24 cellular contexts compared by ENCODE assay signal in the genomic region with DNA sequence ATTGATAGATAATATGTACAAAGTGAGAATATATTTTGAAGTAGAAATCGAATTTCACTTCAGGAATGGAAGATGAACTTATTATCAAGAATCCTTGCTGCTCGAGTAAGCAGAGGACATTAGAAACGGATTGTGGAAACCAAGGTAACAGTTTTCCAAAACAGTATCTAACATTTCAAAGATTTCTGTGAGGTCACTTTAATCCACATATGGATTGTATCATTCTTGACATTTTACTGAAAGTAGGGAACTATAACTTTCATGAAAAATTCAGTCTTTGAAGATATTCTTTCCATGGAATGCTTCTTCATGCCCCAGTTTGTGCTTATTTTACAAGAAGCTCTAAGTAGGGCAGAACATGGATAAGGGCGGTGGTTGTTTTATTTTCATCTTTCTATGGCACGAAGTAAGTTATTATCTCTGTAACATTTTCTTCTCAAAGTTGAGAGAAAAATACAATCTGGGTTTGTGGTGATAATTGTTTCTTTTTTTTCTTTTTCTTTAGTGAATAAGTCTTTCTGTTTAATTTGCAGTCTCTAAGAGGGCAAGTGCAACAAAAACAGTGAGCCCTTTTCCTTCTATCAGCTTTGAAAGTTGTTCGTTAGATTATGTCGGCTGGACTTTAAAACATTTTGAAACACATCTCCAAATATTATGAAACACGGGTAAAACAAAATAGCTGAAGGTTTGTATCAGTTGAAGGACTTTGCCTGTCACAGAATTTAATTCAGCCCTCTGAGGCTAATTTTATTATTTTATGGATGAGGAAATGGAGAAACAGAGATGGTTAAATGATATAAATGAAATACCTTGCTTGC.
DNase-seq lines count a peak whose midpoint lies in the region; ATAC-seq, FAIRE-seq and TF ChIP-seq lines count a peak whose summit lies in the region.
"Had no signal": no experiment of that assay in that cellular context is flagged by ENCODE, and none has a peak within 500 bp of the region (broad histone marks: within the 10 kb centered on the region; RNA-seq: fewer than 3 reads in every experiment).

No MANE protein-coding gene starts in this region.

- POLR2A ChIA-PET in HepG2 (lab: Yijun Ruan, JAX) = no interaction called here

- TF ChIP-seq POLR2A in HepG2 (IDR thresholded peaks at IDR 0.05; ENCODE audit: insufficient read depth in 1 of 2, low read depth in 2 of 2, low read length in 2 of 2) = no peak
- no peak for TF ChIP-seq POLR2A in esophagus muscularis mucosa (IDR thresholded peaks at IDR 0.05; ENCODE audit: low read depth)
- TF ChIP-seq POLR2A in gastroesophageal sphincter (IDR thresholded peaks at IDR 0.05) = no peak
- TF ChIP-seq POLR2A in testis (IDR thresholded peaks at IDR 0.05) = no peak

- BruUV-seq in HepG2 (replicated peaks; lab: Mats Ljungman, UMichigan) = no TSS peak

- intact Hi-C loops in HepG2 (cut with micrococcal nuclease; ENCODE audit: unreplicated experiment) (no loop called here), esophagus muscularis mucosa (cut with DNase I) (no loop called here), testis (cut with DNase I; ENCODE audit: low total_unique reads) (no loop called here)

- H3K36me3 ChIP-seq in liver (ENCODE audit: control insufficient read depth in 4 of 4, insufficient read depth in 3 of 4, low read depth in 1 of 4, low read length in 3 of 4) = no peaks in the 10 kb centered on the region
- no peaks in the 10 kb centered on the region for H3K36me3 ChIP-seq in HepG2 (replicated peaks in 1 of 2; ENCODE audit: control insufficient read depth in 1 of 2, insufficient read depth in 2 of 2, low read length in 2 of 2)
- H3K36me3 ChIP-seq in esophagus muscularis mucosa = no peaks in the 10 kb centered on the region
- H3K36me3 ChIP-seq in gastroesophageal sphincter = no peaks in the 10 kb centered on the region
- H3K36me3 ChIP-seq in testis (ENCODE audit: low read depth, missing control alignments) = no peaks in the 10 kb centered on the region
- H3K36me3 ChIP-seq in hepatocyte (replicated peaks; ENCODE audit: insufficient read depth, low read depth) = no peaks in the 10 kb centered on the region
- H3K36me3 ChIP-seq: HAP-1 had no signal

- no peak for FAIRE-seq in HepG2 (lab: Jason Lieb, UNC)
- FAIRE-seq: A549 had no signal

- TF ChIP-seq RAD21 in liver (IDR thresholded peaks at IDR 0.05) (peak; percentile 16 to 46), HepG2 (CRISPR knock-in tag; IDR thresholded peaks at IDR 0.05) (no peak)

- DNase-seq in HepG2 (ENCODE audit: low spot score) (no peak), esophagus muscularis mucosa (ENCODE audit: extremely low spot score) (no peak), testis (no peak), 8988T (no peak), hepatocyte (ENCODE audit: low spot score) (no peak)
- no peak for DNase-seq in activated CD4-positive, alpha-beta T cell treated with anti-CD3 and anti-CD28 coated beads, Interleukin-2, amount 50 U/mL, for 48 hours
- DNase-seq: CD4-positive, CD25-positive, alpha-beta regulatory T cell; EL; GF-D8; Karpas-422; MV-4-11; NCI-H1105 treated with DMSO at 0.1 percent for 48 hours; NCI-H2029 treated with DMSO at 0.1 percent for 48 hours; NCI-H2171; NCI-H345; NCI-H524; NCI-H774; NK-92 treated with Interleukin-12 subunit alpha and Interleukin-12 subunit beta, amount 100 ng/mL, for 24 hours; SIG-M5 had no signal

- ATAC-seq in HepG2 (no peak), gastroesophageal sphincter (no peak)
- ATAC-seq: A549 had no signal

- H3K4me3 ChIP-seq in liver (ENCODE audit: low read depth in 1 of 3, low read length in 3 of 3) = peak overlapping the region in 1 of 3 donors; percentile 28
- H3K4me3 ChIP-seq in HepG2 (replicated peaks in 1 of 3; ENCODE audit: insufficient read depth in 1 of 3, low read depth in 2 of 3, low read length in 3 of 3) = no peak overlapping the region
- H3K4me3 ChIP-seq in esophagus muscularis mucosa = peak overlapping the region in 1 of 4 donors; percentile 6
- no peak overlapping the region for H3K4me3 ChIP-seq in gastroesophageal sphincter
- no peak overlapping the region for H3K4me3 ChIP-seq in testis
- H3K4me3 ChIP-seq in hepatocyte = no peak overlapping the region
- H3K4me3 ChIP-seq: A549, HAP-1 had no signal

- H3K9ac ChIP-seq in liver (ENCODE audit: low read depth in 1 of 2, low read length in 2 of 2) = peak overlapping the region in 1 of 2 donors; percentile 55
- no peak overlapping the region for H3K9ac ChIP-seq in HepG2 (ENCODE audit: insufficient read depth, low read depth, low read length)

- H3K27ac ChIP-seq in liver (ENCODE audit: low read depth in 1 of 2, low read length in 2 of 2) = peak overlapping the region; percentile 5 to 65
- H3K27ac ChIP-seq in HepG2 (ENCODE audit: extremely low read length, insufficient read depth, low read length) = no peak overlapping the region
- H3K27ac ChIP-seq in esophagus muscularis mucosa (replicated peaks in 1 of 4) = peak overlapping the region; percentile 15 to 35 (median 24)
- H3K27ac ChIP-seq in gastroesophageal sphincter = peak overlapping the region in 3 of 4 donors; percentile 13 to 28 (median 18)
- peak overlapping the region; percentile 42 to 66 for H3K27ac ChIP-seq in testis
- no peak overlapping the region for H3K27ac ChIP-seq in hepatocyte
- H3K27ac ChIP-seq: A549, RWPE1 had no signal

- 41% methylated on average over 8 of the region's 8 CpGs for WGBS in liver
- 30% methylated on average over 8 of the region's 8 CpGs for WGBS in HepG2 (ENCODE audit: low lambda C conversion rate)
- 44% methylated on average over 8 of the region's 8 CpGs for WGBS in esophagus muscularis mucosa
- 21 to 31% methylated on average over 8 of the region's 8 CpGs for WGBS in gastroesophageal sphincter (ENCODE audit: low coverage in 1 of 2), 2 donors
- WGBS in testis, 2 donors = 40 to 48% methylated on average over 8 of the region's 8 CpGs
- WGBS in hepatocyte (ENCODE audit: low lambda C conversion rate, missing lambda C conversion rate) = 75% methylated on average over 8 of the region's 8 CpGs

- no peaks in the 10 kb centered on the region for H3K9me3 ChIP-seq in liver (ENCODE audit: control insufficient read depth in 4 of 4, low read length in 3 of 4)
- peaks cover 79% of the 10 kb centered on the region for H3K9me3 ChIP-seq in HepG2 (ENCODE audit: low read length)
- peaks cover 0 to 5% (median 0%) of the 10 kb centered on the region in 4 donors for H3K9me3 ChIP-seq in esophagus muscularis mucosa
- no peaks in the 10 kb centered on the region for H3K9me3 ChIP-seq in gastroesophageal sphincter
- no peaks in the 10 kb centered on the region for H3K9me3 ChIP-seq in testis
- no peaks in the 10 kb centered on the region for H3K9me3 ChIP-seq in hepatocyte (ENCODE audit: low read depth)
- H3K9me3 ChIP-seq: A549, HAP-1 had no signal

- no peak for TF ChIP-seq CTCF in liver (IDR thresholded peaks at IDR 0.05; ENCODE audit: low read depth, low read length, missing input control)
- TF ChIP-seq CTCF in HepG2 (CRISPR knock-in tag; IDR thresholded peaks at IDR 0.05) = no peak
- no peak for TF ChIP-seq CTCF in esophagus muscularis mucosa (IDR thresholded peaks at IDR 0.05)
- no peak for TF ChIP-seq CTCF in gastroesophageal sphincter (IDR thresholded peaks at IDR 0.05)
- TF ChIP-seq CTCF in testis (IDR thresholded peaks at IDR 0.05) = no peak
- no peak for TF ChIP-seq CTCF in hepatocyte (IDR thresholded peaks at IDR 0.05; ENCODE audit: poor library complexity)

- H4K20me1 ChIP-seq in HepG2 (ENCODE audit: insufficient read depth, low read length) (no peaks in the 10 kb centered on the region), hepatocyte (ENCODE audit: insufficient read depth, poor library complexity, severe bottlenecking) (no peaks in the 10 kb centered on the region)

- no peaks in the 10 kb centered on the region for H3K79me2 ChIP-seq in HepG2 (ENCODE audit: insufficient read depth, low read length)
- H3K79me2 ChIP-seq in hepatocyte = no peaks in the 10 kb centered on the region

- H3K4me2 ChIP-seq in HepG2 (ENCODE audit: low read depth, low read length) (no peak overlapping the region), hepatocyte (no peak overlapping the region)
- H3K4me2 ChIP-seq: A549 had no signal

- H3K4me1 ChIP-seq in liver (ENCODE audit: control insufficient read depth in 4 of 4, insufficient read depth in 4 of 4, low read length in 3 of 4) (peaks cover 0 to 33% (median 8%) of the 10 kb centered on the region in 4 donors), HepG2 (ENCODE audit: insufficient read depth, low read length) (no peaks in the 10 kb centered on the region), esophagus muscularis mucosa (peaks cover 0 to 36% (median 20%) of the 10 kb centered on the region in 4 donors), gastroesophageal sphincter (peaks cover 0 to 23% (median 0%) of the 10 kb centered on the region in 3 donors), testis (no peaks in the 10 kb centered on the region), hepatocyte (ENCODE audit: insufficient read depth) (no peaks in the 10 kb centered on the region)
- H3K4me1 ChIP-seq: A549, HAP-1 had no signal

- no peaks in the 10 kb centered on the region for H3K9me2 ChIP-seq in hepatocyte (replicated peaks; ENCODE audit: insufficient read depth)

- CTCF ChIA-PET in HepG2 (lab: Yijun Ruan, JAX; ENCODE audit: low intra/inter-chr PET ratio, low total read pairs) = no interaction called here

- no peak overlapping the region for H2AFZ ChIP-seq in HepG2 (ENCODE audit: low read length)
- H2AFZ ChIP-seq in hepatocyte = no peak overlapping the region

- no peak for TF ChIP-seq EP300 in HepG2 (IDR thresholded peaks at IDR 0.05; ENCODE audit: low read depth in 2 of 2, low read length in 2 of 2)
- no peak for TF ChIP-seq EP300 in HepG2 (CRISPR knock-in tag; IDR thresholded peaks at IDR 0.05; ENCODE audit: borderline replicate concordance)
- no peak for TF ChIP-seq EP300 in esophagus muscularis mucosa (IDR thresholded peaks at IDR 0.05)
- no peak for TF ChIP-seq EP300 in gastroesophageal sphincter (IDR thresholded peaks at IDR 0.05)

- in situ Hi-C loops in HepG2 (cut with HindIII; ENCODE audit: extremely low pct_ligation_motif_present, low pct_unique_long_range_greater_than_20kb) = no loop called here

- no peaks in the 10 kb centered on the region for H3K27me3 ChIP-seq in liver (ENCODE audit: control insufficient read depth in 4 of 4, insufficient read depth in 4 of 4, low read length in 3 of 4)
- H3K27me3 ChIP-seq in HepG2 (ENCODE audit: control insufficient read depth in 1 of 2, insufficient read depth in 2 of 2, low read length in 2 of 2) = no peaks in the 10 kb centered on the region
- H3K27me3 ChIP-seq in esophagus muscularis mucosa = no peaks in the 10 kb centered on the region
- no peaks in the 10 kb centered on the region for H3K27me3 ChIP-seq in gastroesophageal sphincter
- no peaks in the 10 kb centered on the region for H3K27me3 ChIP-seq in testis
- no peaks in the 10 kb centered on the region for H3K27me3 ChIP-seq in hepatocyte

TF ChIP-seq in liver, 16 proteins besides CTCF, POLR2A, EP300 and RAD21 (continues in another document):
- peak; percentile 28 for TF ChIP-seq MAX (IDR thresholded peaks at IDR 0.05)

TF ChIP-seq in HepG2, 621 proteins besides CTCF, POLR2A, EP300 and RAD21:
- TF ChIP-seq ZNF329 (CRISPR knock-in tag; IDR thresholded peaks at IDR 0.05; ENCODE audit: low read depth) = no peak
- TF ChIP-seq CHD4 (IDR thresholded peaks at IDR 0.05; ENCODE audit: borderline replicate concordance, low read length) = no peak

Comparison
In these comparisons a context has a peak if more than half of its experiments do, and no peak if none do; other contexts are left out.
1. H3K27ac ChIP-seq: peak in liver (2 of 2), esophagus muscularis mucosa (4 of 4), gastroesophageal sphincter (3 of 4) and testis (2 of 2); none in HepG2 (single experiment) and hepatocyte (single experiment).